11 cellular contexts compared by ENCODE assay signal in genomic region chr7:146084086-146084485, GRCh38. TPM values are rescaled to one million over a fixed set of nuclear protein-coding genes. Genes with fewer than 3 reads are reported as not detected.
"Had no signal": no experiment of that assay in that cellular context is flagged by ENCODE, and none has a peak within 500 bp of the region (broad histone marks: within the 10 kb centered on the region; RNA-seq: fewer than 3 reads in every experiment).

No MANE protein-coding gene starts in this region.

- H2AFZ ChIP-seq: GM23248, GM23338 had no signal

- H3K4me3 ChIP-seq: GM23248, GM23338, HAP-1 had no signal

- H3K27ac ChIP-seq: GM23248 had no signal

- H3K4me2 ChIP-seq: GM23338 had no signal

- DNase-seq: GM23248, GOT3, H7, H9, HCEC 1CT, HFFc6 had no signal

- H3K9ac ChIP-seq: GM23248 had no signal

- ATAC-seq: GM23338, HCT116 had no signal

- H3K9me3 ChIP-seq: HAP-1 had no signal

- H3K36me3 ChIP-seq: HAP-1 had no signal

- H3K4me1 ChIP-seq: HAP-1 had no signal

- FAIRE-seq: H1, H54 had no signal

RNA-seq across cellular contexts. Expression of gene CNTNAP2, which starts 32.5 kb away (rescaled TPM):
- total RNA-seq: GM23248 had no signal
- polyA plus RNA-seq: GM23248 had no signal
